1 cellular context compared by ENCODE assay signal in genomic region chr5:83555263-83555662, GRCh38.
TF ChIP-seq lines count a peak whose summit lies in the region.

No MANE protein-coding gene starts in this region.

TF ChIP-seq in IMR-90, 13 proteins besides CTCF, POLR2A, EP300 and RAD21 (continued from another document):
- no peak for TF ChIP-seq CHD1 (IDR thresholded peaks at IDR 0.05; ENCODE audit: low read depth, low read length)
